29 cellular contexts compared by ENCODE assay signal in the genomic region with DNA sequence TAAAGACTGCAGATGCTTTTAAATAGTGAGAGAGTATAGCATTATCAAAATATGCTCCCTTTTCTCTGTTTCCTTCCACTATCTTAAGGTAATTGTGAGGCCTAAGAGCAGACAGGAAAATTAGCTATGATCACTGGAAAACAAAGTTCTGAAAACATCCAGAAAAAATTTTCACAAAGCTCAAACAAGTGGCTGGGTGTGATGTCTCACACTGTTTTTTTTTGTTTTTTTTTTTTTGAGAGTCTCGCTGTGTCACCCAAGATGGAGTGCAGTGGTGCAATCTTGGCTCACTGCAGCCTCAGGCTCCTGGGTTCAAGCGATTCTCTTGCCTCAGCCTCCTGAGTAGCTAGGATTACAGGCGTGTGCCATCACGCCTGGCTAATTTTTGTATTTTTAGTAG.
"Had no signal": no experiment of that assay in that cellular context is flagged by ENCODE, and none has a peak within 500 bp of the region (broad histone marks: within the 10 kb centered on the region; RNA-seq: fewer than 3 reads in every experiment).

No MANE protein-coding gene starts in this region.

- H3K4me1 ChIP-seq: Peyer's patch, SJSA1 had no signal

- H3K27ac Mint-ChIP-seq: activated CD4-positive, alpha-beta T cell treated with anti-CD3 and anti-CD28 coated beads, Interleukin-2, amount 10 ng/mL, durations not matched to agents 24 days and 14 days; activated CD8-positive, alpha-beta T cell treated with anti-CD3 and anti-CD28 coated beads for 36 hours; activated naive CD8-positive, alpha-beta T cell treated with anti-CD3 and anti-CD28 coated beads, Interleukin-2, amount 10 ng/mL, durations not matched to agents 7 days and 5 days; activated T-helper 2 cell treated with anti-CD3 and anti-CD28 coated beads, Interferon-gamma antibody, Interleukin-2, Interleukin-4, amounts not matched to agents 10 μg/mL and 5 μg/mL and 100 μg/mL, durations not matched to agents 14 hours and 24 hours and 36 hours; T-cell had no signal

- DNase-seq: activated CD4-positive, alpha-beta T cell treated with anti-CD3 and anti-CD28 coated beads, Interleukin-2, amount 10 ng/mL, durations not matched to agents 24 days and 14 days; activated CD4-positive, alpha-beta T cell treated with anti-CD3 and anti-CD28 coated beads, Interleukin-2, amount 50 U/mL, for 4 hours; activated CD8-positive, alpha-beta T cell treated with anti-CD3 and anti-CD28 coated beads for 36 hours; activated gamma-delta T cell; activated naive CD4-positive, alpha-beta T cell treated with Interleukin-2 at 50 U/mL for 16 hours; activated naive CD8-positive, alpha-beta T cell treated with anti-CD3 and anti-CD28 coated beads, Interleukin-2, amount 10 ng/mL, durations not matched to agents 7 days and 5 days; activated T-cell treated with anti-CD3 and anti-CD28 coated beads, Interleukin-2, amount 50 U/mL, for 1 hour; amygdala; MG63; NCI-H1048; NCI-H1105 treated with DMSO at 0.1 percent for 48 hours; NCI-H1436; NCI-H1694; NCI-H1930; NCI-H2081 treated with DMSO at 0.1 percent for 48 hours; NCI-H345; NCI-H524 treated with DMSO at 0.1 percent for 48 hours; PC-3; Peyer's patch; RPMI8226; SHP77 treated with DMSO at 0.1 percent for 48 hours; SK-N-SH; T-cell; T1000 had no signal

- H3K27me3 ChIP-seq: ascending aorta, cardiac muscle cell, MG63, Peyer's patch, SJSA1 had no signal

- H3K9me2 ChIP-seq: SK-N-SH had no signal

- H3K9ac ChIP-seq: SK-N-SH had no signal

- H3K4me2 ChIP-seq: SK-N-SH had no signal

- H3K36me3 ChIP-seq: ascending aorta, cardiac muscle cell, MG63, Peyer's patch, SJSA1 had no signal

- H3K27me3 Mint-ChIP-seq: activated CD4-positive, alpha-beta T cell treated with anti-CD3 and anti-CD28 coated beads, Interleukin-2, amount 10 ng/mL, durations not matched to agents 24 days and 14 days; activated CD8-positive, alpha-beta T cell treated with anti-CD3 and anti-CD28 coated beads for 36 hours; activated naive CD8-positive, alpha-beta T cell treated with anti-CD3 and anti-CD28 coated beads, Interleukin-2, amount 10 ng/mL, durations not matched to agents 7 days and 5 days; T-cell had no signal

- H3K27ac ChIP-seq: ascending aorta, cardiac muscle cell, Peyer's patch, SJSA1 had no signal

- ATAC-seq: activated CD8-positive, alpha-beta T cell treated with anti-CD3 and anti-CD28 coated beads for 36 hours; K562; PC-3; T-cell had no signal

- H3K9me3 ChIP-seq: ascending aorta, MG63, Peyer's patch, SJSA1, SK-N-SH had no signal

- FAIRE-seq: K562 had no signal

- H3K4me3 Mint-ChIP-seq: activated CD4-positive, alpha-beta T cell treated with anti-CD3 and anti-CD28 coated beads, Interleukin-2, amount 10 ng/mL, durations not matched to agents 24 days and 14 days; activated CD8-positive, alpha-beta T cell treated with anti-CD3 and anti-CD28 coated beads for 36 hours; activated naive CD8-positive, alpha-beta T cell treated with anti-CD3 and anti-CD28 coated beads, Interleukin-2, amount 10 ng/mL, durations not matched to agents 7 days and 5 days; T-cell had no signal

- H3K9me3 Mint-ChIP-seq: activated CD4-positive, alpha-beta T cell treated with anti-CD3 and anti-CD28 coated beads, Interleukin-2, amount 10 ng/mL, durations not matched to agents 24 days and 14 days; activated CD8-positive, alpha-beta T cell treated with anti-CD3 and anti-CD28 coated beads for 36 hours; activated naive CD8-positive, alpha-beta T cell treated with anti-CD3 and anti-CD28 coated beads, Interleukin-2, amount 10 ng/mL, durations not matched to agents 7 days and 5 days; activated T-helper 2 cell treated with anti-CD3 and anti-CD28 coated beads, Interferon-gamma antibody, Interleukin-2, Interleukin-4, amounts not matched to agents 10 μg/mL and 5 μg/mL and 100 μg/mL, durations not matched to agents 14 hours and 24 hours and 36 hours; T-cell had no signal

- H3K4me3 ChIP-seq: ascending aorta, cardiac muscle cell, K562, MG63, Peyer's patch, SJSA1 had no signal
